In genomic region chr10:119310807-119311206, GRCh38 we compare ENCODE assay signal across 30 cellular contexts.
DNase-seq lines count a peak whose midpoint lies in the region; ATAC-seq and TF ChIP-seq lines count a peak whose summit lies in the region.
"Had no signal": no experiment of that assay in that cellular context is flagged by ENCODE, and none has a peak within 500 bp of the region (broad histone marks: within the 10 kb centered on the region; RNA-seq: fewer than 3 reads in every experiment).

No MANE protein-coding gene starts in this region.

- H3K27ac ChIP-seq in tibial artery (peak overlapping the region; percentile 53 to 80), transverse colon (no peak overlapping the region)
- H3K27ac ChIP-seq: adrenal gland, GM23248, prostate gland, upper lobe of right lung had no signal

- no peak overlapping the region for H3K4me3 Mint-ChIP-seq in activated T-helper 17 cell treated with anti-CD3 and anti-CD28 coated beads, Interleukin-2, amount 50 U/mL, for 72 hours
- H3K4me3 Mint-ChIP-seq in naive B cell = peak overlapping the region in 4 of 8 donors; percentile 9 to 72 (median 46)
- H3K4me3 Mint-ChIP-seq: activated T-cell treated with anti-CD3 and anti-CD28 coated beads, Interleukin-2, amount 50 U/mL, for 72 hours; T-helper 17 cell had no signal

- no peak for TF ChIP-seq EP300 in transverse colon (IDR thresholded peaks at IDR 0.05; ENCODE audit: low read depth)

- in situ Hi-C loops in transverse colon (cut with MboI; ENCODE audit: low pct_ligation_motif_present in 1 of 4, low pct_unique_long_range_greater_than_20kb in 1 of 4, low sequenced_read_pairs in 3 of 4) = no loop called here

- H3K36me3 Mint-ChIP-seq in activated T-helper 17 cell treated with anti-CD3 and anti-CD28 coated beads, Interleukin-2, amount 50 U/mL, for 72 hours (ENCODE audit: low read depth) = peaks cover 35% of the 10 kb centered on the region
- peaks cover 0 to 16% of the 10 kb centered on the region in 2 donors for H3K36me3 Mint-ChIP-seq in naive B cell

- H3K27ac Mint-ChIP-seq in activated T-helper 17 cell treated with anti-CD3 and anti-CD28 coated beads, Interleukin-2, amount 50 U/mL, for 72 hours = peak overlapping the region; percentile 43
- peak overlapping the region; percentile 31 to 96 (median 80) for H3K27ac Mint-ChIP-seq in naive B cell
- H3K27ac Mint-ChIP-seq: activated T-cell treated with anti-CD3 and anti-CD28 coated beads, Interleukin-2, amount 50 U/mL, for 72 hours; T-helper 17 cell had no signal

- no peak for TF ChIP-seq CTCF in tibial artery (IDR thresholded peaks at IDR 0.05)
- TF ChIP-seq CTCF in transverse colon (IDR thresholded peaks at IDR 0.05) = no peak

- H3K4me1 ChIP-seq in tibial artery = peaks cover 0 to 90% (median 47%) of the 10 kb centered on the region in 4 donors
- H3K4me1 ChIP-seq in transverse colon = peaks cover 0 to 31% (median 23%) of the 10 kb centered on the region in 4 donors
- H3K4me1 ChIP-seq: prostate gland had no signal

- DNase-seq in NCI-H748 (lab: John Stamatoyannopoulos, UW; ENCODE audit: unreplicated experiment) (peak; percentile 6), NCI-H748 treated with DMSO at 0.1 percent for 48 hours (lab: John Stamatoyannopoulos, UW) (no peak), naive B cell (no peak), tibial artery (no peak), NOMO-1 treated with dmso at 0.1 percent for 144 hours (lab: John Stamatoyannopoulos, UW; ENCODE audit: unreplicated experiment) (no peak), transverse colon (no peak)
- DNase-seq: 8988T; activated CD4-positive, alpha-beta T cell treated with anti-CD3 and anti-CD28 coated beads, Interleukin-2, amount 50 U/mL, for 48 hours; activated CD4-positive, CD25-positive, alpha-beta regulatory T cell treated with anti-CD3 and anti-CD28 coated beads, Interleukin-2, amount 50 U/mL, for 72 hours; activated naive CD4-positive, alpha-beta T cell treated with Interleukin-2 at 50 U/mL for 16 hours; activated T-cell treated with anti-CD3 and anti-CD28 coated beads, Interleukin-2, amount 50 U/mL, for 72 hours; adrenal gland; DMS79 treated with DMSO at 0.1 percent for 48 hours; effector CD4-positive, alpha-beta T cell; GF-D8; GM23248; mesendoderm; NCI-H1092; NCI-H1694 treated with DMSO at 0.1 percent for 48 hours; NCI-H446; nucleus accumbens; OCI-M1; sigmoid colon; stimulated activated CD4-positive, alpha-beta T cell treated with anti-CD3 and anti-CD28 coated beads, Interleukin-4, amount 100 ng/mL, for 24 hours; T-helper 17 cell; upper lobe of right lung had no signal

- H3K9me3 ChIP-seq in tibial artery (no peaks in the 10 kb centered on the region), transverse colon (no peaks in the 10 kb centered on the region)
- H3K9me3 ChIP-seq: adrenal gland, prostate gland, sigmoid colon, upper lobe of right lung had no signal

- no peaks in the 10 kb centered on the region for H3K9me3 Mint-ChIP-seq in activated T-helper 17 cell treated with anti-CD3 and anti-CD28 coated beads, Interleukin-2, amount 50 U/mL, for 72 hours
- peaks cover 0 to 7% (median 0%) of the 10 kb centered on the region in 7 donors for H3K9me3 Mint-ChIP-seq in naive B cell

- 63 to 96% methylated on average over 3 to 4 of the region's 4 CpGs for WGBS in transverse colon (ENCODE audit: low coverage in 1 of 2), 2 donors

- H3K36me3 ChIP-seq in tibial artery = no peaks in the 10 kb centered on the region
- H3K36me3 ChIP-seq in transverse colon = no peaks in the 10 kb centered on the region
- H3K36me3 ChIP-seq: adrenal gland, prostate gland, sigmoid colon, upper lobe of right lung had no signal

- no peaks in the 10 kb centered on the region for H3K27me3 ChIP-seq in tibial artery
- H3K27me3 ChIP-seq in transverse colon = no peaks in the 10 kb centered on the region
- H3K27me3 ChIP-seq: adrenal gland, sigmoid colon, upper lobe of right lung had no signal

- ATAC-seq in activated T-helper 17 cell treated with anti-CD3 and anti-CD28 coated beads, Interleukin-2, amount 50 U/mL, for 72 hours (replicated peaks) = no peak
- ATAC-seq in naive B cell (ENCODE audit: low read depth in 2 of 2) (no peak), GM18517 (IDR thresholded peaks at IDR 0.05; ENCODE audit: unreplicated experiment) (no peak)
- ATAC-seq: activated T-cell treated with anti-CD3 and anti-CD28 coated beads, Interleukin-2, amount 50 U/mL, for 72 hours; left lobe of liver; T-helper 17 cell; upper lobe of right lung had no signal

- TF ChIP-seq POLR2A in transverse colon (IDR thresholded peaks at IDR 0.05) = no peak

- peaks cover 15% of the 10 kb centered on the region for H3K27me3 Mint-ChIP-seq in activated T-helper 17 cell treated with anti-CD3 and anti-CD28 coated beads, Interleukin-2, amount 50 U/mL, for 72 hours
- H3K27me3 Mint-ChIP-seq in naive B cell = no peaks in the 10 kb centered on the region

- intact Hi-C loops in tibial artery (cut with DNase I; ENCODE audit: low total_unique reads) (no loop called here), transverse colon (cut with DNase I; ENCODE audit: low total_unique reads) (no loop called here)

- no peak overlapping the region for H3K4me3 ChIP-seq in tibial artery
- no peak overlapping the region for H3K4me3 ChIP-seq in transverse colon
- H3K4me3 ChIP-seq: adrenal gland, GM23248, prostate gland, sigmoid colon, upper lobe of right lung had no signal

- H3K4me1 Mint-ChIP-seq in activated T-helper 17 cell treated with anti-CD3 and anti-CD28 coated beads, Interleukin-2, amount 50 U/mL, for 72 hours = peaks cover 46% of the 10 kb centered on the region
- peaks cover 81 to 95% (median 94%) of the 10 kb centered on the region in 3 donors for H3K4me1 Mint-ChIP-seq in naive B cell

Comparison
In these comparisons a context has a peak if more than half of its experiments do, and no peak if none do; other contexts are left out.
1. H3K27ac ChIP-seq: peak in tibial artery (2 of 2); none in transverse colon (0 of 4).